ENCODE assay signal across 8 cellular contexts in genomic region chr20:44911264-44911921, GRCh38. TPM values are rescaled to one million over a fixed set of nuclear protein-coding genes. Genes with fewer than 3 reads are reported as not detected.
DNase-seq lines count a peak whose midpoint lies in the region; ATAC-seq and TF ChIP-seq lines count a peak whose summit lies in the region.

No MANE protein-coding gene starts in this region.

- H3K27ac Mint-ChIP-seq in activated naive CD4-positive, alpha-beta T cell treated with anti-CD3 and anti-CD28 coated beads for 36 hours, result no peak overlapping the region
- no peak overlapping the region for H3K27ac Mint-ChIP-seq in immature natural killer cell

- H3K4me3 ChIP-seq in BJ (ENCODE audit: low read depth, low read length) (no peak overlapping the region), H7 (ENCODE audit: insufficient read depth, low read depth, low read length) (no peak overlapping the region)

- no peak for ATAC-seq in GM21576 (IDR thresholded peaks at IDR 0.05; ENCODE audit: unreplicated experiment)

- H3K36me3 ChIP-seq in BJ (ENCODE audit: control insufficient read depth, insufficient read depth, low read length) (peaks cover 10% of the 10 kb centered on the region), H7 (replicated peaks; ENCODE audit: control insufficient read depth, insufficient read depth, low read length) (peaks cover 35% of the 10 kb centered on the region)

- H3K9me3 Mint-ChIP-seq in activated naive CD4-positive, alpha-beta T cell treated with anti-CD3 and anti-CD28 coated beads for 36 hours, result no peaks in the 10 kb centered on the region
- no peaks in the 10 kb centered on the region for H3K9me3 Mint-ChIP-seq in immature natural killer cell

- H3K4me1 Mint-ChIP-seq in activated naive CD4-positive, alpha-beta T cell treated with anti-CD3 and anti-CD28 coated beads for 36 hours (ENCODE audit: low read depth), result peaks cover 37% of the 10 kb centered on the region
- peaks cover 16 to 24% of the 10 kb centered on the region in 2 donors for H3K4me1 Mint-ChIP-seq in immature natural killer cell

- CTCF ChIA-PET in BJ (lab: Yijun Ruan, JAX), result interaction anchor here (0.7 to 1.4 kb wide), 2 partner anchors 67 to 379 kb away, joined by 3 read pairs; no protein-coding TSS in a partner anchor
- CTCF ChIA-PET in activated naive CD4-positive, alpha-beta T cell treated with anti-CD3 and anti-CD28 coated beads for 36 hours (lab: Charles Lee), result interaction anchor here (1.0 to 2.5 kb wide), 4 partner anchors 40 to 381 kb away, joined by 3 to 12 read pairs (median 4); no protein-coding TSS in a partner anchor

- H3K4me3 Mint-ChIP-seq in activated naive CD4-positive, alpha-beta T cell treated with anti-CD3 and anti-CD28 coated beads for 36 hours, result peak overlapping the region; percentile 60
- H3K4me3 Mint-ChIP-seq in immature natural killer cell, result peak overlapping the region; percentile 29 to 60 (median 54)

- H3K27me3 ChIP-seq in BJ (ENCODE audit: control insufficient read depth, insufficient read depth, low read length) (no peaks in the 10 kb centered on the region), H7 (ENCODE audit: control insufficient read depth, insufficient read depth, low read length) (no peaks in the 10 kb centered on the region)

- intact Hi-C loops in activated naive CD4-positive, alpha-beta T cell treated with anti-CD3 and anti-CD28 coated beads for 36 hours (cut with micrococcal nuclease), result loop anchor here (2.0 kb wide), 1 partner anchor 185 kb away; no protein-coding TSS in a partner anchor

- POLR2A ChIA-PET in BJ (lab: Charles Lee), result no interaction called here

- peak; percentile 56 for TF ChIP-seq CTCF in BJ (IDR thresholded peaks at IDR 0.05; ENCODE audit: insufficient read depth, low read depth, low read length)

- peaks cover 30% of the 10 kb centered on the region for H3K36me3 Mint-ChIP-seq in activated naive CD4-positive, alpha-beta T cell treated with anti-CD3 and anti-CD28 coated beads for 36 hours (ENCODE audit: low read depth)
- peaks cover 0 to 10% (median 5%) of the 10 kb centered on the region in 3 donors for H3K36me3 Mint-ChIP-seq in immature natural killer cell

- H3K27me3 Mint-ChIP-seq in activated naive CD4-positive, alpha-beta T cell treated with anti-CD3 and anti-CD28 coated beads for 36 hours (ENCODE audit: low read depth), result no peaks in the 10 kb centered on the region
- H3K27me3 Mint-ChIP-seq in immature natural killer cell (ENCODE audit: low read depth in 3 of 3), result peaks cover 2% of the 10 kb centered on the region in 3 donors

- DNase-seq in BJ (ENCODE audit: low read depth), result no peak
- DNase-seq in H7, result peak; percentile 92
- peak; percentile 56 for DNase-seq in RPMI7951 (ENCODE audit: low read depth)
- DNase-seq in activated naive CD4-positive, alpha-beta T cell treated with anti-CD3 and anti-CD28 coated beads for 36 hours, result peak; percentile 75
- peak in 1 of 3 donors; percentile 25 for DNase-seq in immature natural killer cell
- peak; percentile 76 for DNase-seq in stimulated activated CD8-positive, alpha-beta memory T cell treated with anti-CD3 and anti-CD28 coated beads, Interleukin-4, amount 100 ng/mL, for 48 hours
- DNase-seq in NCI-H345 (lab: John Stamatoyannopoulos, UW), result no peak

RNA-seq across cellular contexts. Expression of gene PABPC1L, which starts 1.5 kb away (rescaled TPM):
- polyA plus RNA-seq in BJ (2011; rRNA removed) (40.5 and 55.0 TPM in 2 replicates), immature natural killer cell (under 1 TPM in 1 of 3 donors, not detected in 2; 0.99 TPM)
- 11.0 and 12.1 TPM in 2 replicates for polyA minus RNA-seq in BJ (2011; rRNA and poly(A)+ RNA removed)
- total RNA-seq in H7 (2014; rRNA removed; shearing (Covaris generic)), result 17.8 and 23.8 TPM in 2 replicates
- total RNA-seq in RPMI7951 (2014; rRNA removed; shearing (Covaris generic)), result 4.9 and 6.2 TPM in 2 replicates
- total RNA-seq in activated naive CD4-positive, alpha-beta T cell treated with anti-CD3 and anti-CD28 coated beads for 36 hours, result 10 to 100 TPM; 71.0 to 72.8 TPM

RNA-seq across cellular contexts. Expression of gene YWHAB, which starts 25.9 kb away (rescaled TPM):
- polyA plus RNA-seq in BJ (2011; rRNA removed) (60.5 and 114 TPM in 2 replicates), immature natural killer cell (100 to 1,000 TPM; 541 to 648 (median 556) TPM)
- 33.2 and 49.9 TPM in 2 replicates for polyA minus RNA-seq in BJ (2011; rRNA and poly(A)+ RNA removed)
- total RNA-seq in H7 (2014; rRNA removed; shearing (Covaris generic)), result 64.8 and 69.2 TPM in 2 replicates
- total RNA-seq in RPMI7951 (2014; rRNA removed; shearing (Covaris generic)), result 109 and 135 TPM in 2 replicates
- total RNA-seq in activated naive CD4-positive, alpha-beta T cell treated with anti-CD3 and anti-CD28 coated beads for 36 hours, result 100 to 1,000 TPM; 245 to 260 TPM

RNA-seq across cellular contexts. Expression of gene TOMM34, which starts 48.8 kb away (rescaled TPM):
- polyA plus RNA-seq in BJ (2011; rRNA removed) (37.9 and 48.6 TPM in 2 replicates), immature natural killer cell (10 to 100 TPM; 13.4 to 30.0 (median 24.8) TPM)
- 11.9 and 15.9 TPM in 2 replicates for polyA minus RNA-seq in BJ (2011; rRNA and poly(A)+ RNA removed)
- total RNA-seq in H7 (2014; rRNA removed; shearing (Covaris generic)), result 45.3 and 49.4 TPM in 2 replicates
- 68.0 and 90.6 TPM in 2 replicates for total RNA-seq in RPMI7951 (2014; rRNA removed; shearing (Covaris generic))
- 10 to 100 TPM; 44.0 to 45.9 TPM for total RNA-seq in activated naive CD4-positive, alpha-beta T cell treated with anti-CD3 and anti-CD28 coated beads for 36 hours

RNA-seq across cellular contexts. Expression of gene STK4, which starts 54.9 kb away (rescaled TPM):
- polyA plus RNA-seq in BJ (2011; rRNA removed) (12.4 and 19.9 TPM in 2 replicates), immature natural killer cell (100 to 1,000 TPM; 122 to 256 (median 133) TPM)
- 14.9 and 16.0 TPM in 2 replicates for polyA minus RNA-seq in BJ (2011; rRNA and poly(A)+ RNA removed)
- total RNA-seq in H7 (2014; rRNA removed; shearing (Covaris generic)), result 15.6 and 23.2 TPM in 2 replicates
- 26.2 and 26.7 TPM in 2 replicates for total RNA-seq in RPMI7951 (2014; rRNA removed; shearing (Covaris generic))
- total RNA-seq in activated naive CD4-positive, alpha-beta T cell treated with anti-CD3 and anti-CD28 coated beads for 36 hours, result 100 to 1,000 TPM; 110 to 116 TPM

Comparison
In these comparisons a context has a peak if more than half of its experiments do, and no peak if none do; other contexts are left out.
1. DNase-seq: peak in H7 (single experiment), RPMI7951 (single experiment), activated naive CD4-positive, alpha-beta T cell treated with anti-CD3 and anti-CD28 coated beads for 36 hours (single experiment) and stimulated activated CD8-positive, alpha-beta memory T cell treated with anti-CD3 and anti-CD28 coated beads, Interleukin-4, amount 100 ng/mL, for 48 hours (single experiment); none in BJ (single experiment) and NCI-H345 (single experiment).